1 cellular context compared by ENCODE assay signal in genomic region chr14:92534863-92535654, GRCh38.
TF ChIP-seq lines count a peak whose summit lies in the region.

No MANE protein-coding gene starts in this region.

TF ChIP-seq in GM23338, 12 proteins besides CTCF, POLR2A, EP300 and RAD21 (continued from another document):
- TF ChIP-seq REST (IDR thresholded peaks at IDR 0.05; ENCODE audit: unreplicated experiment), result no peak
- TF ChIP-seq ETS1 (IDR thresholded peaks at IDR 0.05), result no peak
- TF ChIP-seq ZNF462 (CRISPR knock-in tag; IDR thresholded peaks at IDR 0.05), result no peak
- TF ChIP-seq NANOG (IDR thresholded peaks at IDR 0.05; ENCODE audit: borderline replicate concordance), result no peak
- TF ChIP-seq POLR2AphosphoS5 (IDR thresholded peaks at IDR 0.05; ENCODE audit: low read depth), result no peak
- TF ChIP-seq EZH2phosphoT487 (IDR thresholded peaks at IDR 0.05; ENCODE audit: unreplicated experiment), result no peak
- no peak for TF ChIP-seq JUNB (IDR thresholded peaks at IDR 0.05; ENCODE audit: unreplicated experiment)
- no peak for TF ChIP-seq STAT1 (IDR thresholded peaks at IDR 0.05; ENCODE audit: unreplicated experiment)
- TF ChIP-seq CREB1 (CRISPR knock-in tag; IDR thresholded peaks at IDR 0.05; ENCODE audit: low read depth), result no peak
- no peak for TF ChIP-seq EZH2 (IDR thresholded peaks at IDR 0.05; ENCODE audit: low read depth, unreplicated experiment)
